ENCODE assay signal across 10 cellular contexts in genomic region chr1:156692958-156693857, GRCh38. TPM values are rescaled to one million over a fixed set of nuclear protein-coding genes. Genes with fewer than 3 reads are reported as not detected.
DNase-seq lines count a peak whose midpoint lies in the region; ATAC-seq and TF ChIP-seq lines count a peak whose summit lies in the region.
"Had no signal": no experiment of that assay in that cellular context is flagged by ENCODE, and none has a peak within 500 bp of the region (broad histone marks: within the 10 kb centered on the region; RNA-seq: fewer than 3 reads in every experiment).

No MANE protein-coding gene starts in this region.

- H3K4me1 Mint-ChIP-seq in activated naive CD4-positive, alpha-beta T cell treated with anti-CD3 and anti-CD28 coated beads for 36 hours (ENCODE audit: low read depth), result peaks cover 24% of the 10 kb centered on the region

- H3K27ac ChIP-seq in VCaP, result peak overlapping the region; percentile 71

- no peak for TF ChIP-seq CTCF in VCaP (conservative IDR thresholded peaks at IDR 0.05)

- peaks cover 58% of the 10 kb centered on the region for H3K27me3 Mint-ChIP-seq in activated naive CD4-positive, alpha-beta T cell treated with anti-CD3 and anti-CD28 coated beads for 36 hours (ENCODE audit: low read depth)

- CTCF ChIA-PET in activated naive CD4-positive, alpha-beta T cell treated with anti-CD3 and anti-CD28 coated beads for 36 hours (lab: Charles Lee), result interaction anchor here (4.7 to 7.4 kb wide), 3 partner anchors 11 to 34 kb away, joined by 53 to 183 read pairs (median 166); partner anchors contain the start of genes CRABP2, ISG20L2 and METTL25B

- DNase-seq in COLO668 (lab: John Stamatoyannopoulos, UW; ENCODE audit: unreplicated experiment) (peak; percentile 69), left kidney (ENCODE audit: low read depth, low spot score) (peak; percentile 98), sciatic nerve (ENCODE audit: low spot score) (no peak), activated T-cell treated with anti-CD3 and anti-CD28 coated beads for 4 hours (no peak), GOT3 (lab: John Stamatoyannopoulos, UW) (no peak)
- DNase-seq in Jurkat, Clone E6-1 (ENCODE audit: low read depth, low spot score), result peak; percentile 70
- no peak for DNase-seq in activated naive CD4-positive, alpha-beta T cell treated with anti-CD3 and anti-CD28 coated beads for 36 hours
- DNase-seq: NCI-H446 treated with DMSO at 0.1 percent for 48 hours had no signal

- peak overlapping the region; percentile 21 for H3K4me3 ChIP-seq in Jurkat, Clone E6-1 (ENCODE audit: low read length)

- intact Hi-C loops in sciatic nerve (cut with DNase I), result loop anchor here (10.0 kb wide), 1 partner anchor 172 kb away; the partner anchor contains the start of gene NTRK1
- intact Hi-C loops in activated naive CD4-positive, alpha-beta T cell treated with anti-CD3 and anti-CD28 coated beads for 36 hours (cut with micrococcal nuclease), result no loop called here

- H3K9me3 Mint-ChIP-seq in activated naive CD4-positive, alpha-beta T cell treated with anti-CD3 and anti-CD28 coated beads for 36 hours, result no peaks in the 10 kb centered on the region

- H3K27ac Mint-ChIP-seq in activated naive CD4-positive, alpha-beta T cell treated with anti-CD3 and anti-CD28 coated beads for 36 hours, result no peak overlapping the region

- ATAC-seq in sciatic nerve, result no peak

- H3K36me3 Mint-ChIP-seq in activated naive CD4-positive, alpha-beta T cell treated with anti-CD3 and anti-CD28 coated beads for 36 hours (ENCODE audit: low read depth), result no peaks in the 10 kb centered on the region

- H3K4me3 Mint-ChIP-seq in activated naive CD4-positive, alpha-beta T cell treated with anti-CD3 and anti-CD28 coated beads for 36 hours, result no peak overlapping the region

RNA-seq across cellular contexts. Expression of gene CRABP2, which starts 12.2 kb away (rescaled TPM):
- polyA plus RNA-seq in Jurkat, Clone E6-1 (2012; ENCODE audit: insufficient read depth, insufficient read length), result 1.9 TPM
- total RNA-seq in sciatic nerve, result 40.0 TPM
- total RNA-seq in activated naive CD4-positive, alpha-beta T cell treated with anti-CD3 and anti-CD28 coated beads for 36 hours, result under 1 TPM; 0.45 to 0.72 TPM

RNA-seq across cellular contexts. Expression of gene NES, which starts 16.0 kb away (rescaled TPM):
- not detected for polyA plus RNA-seq in Jurkat, Clone E6-1 (2012; ENCODE audit: insufficient read depth, insufficient read length)
- total RNA-seq in sciatic nerve, result 126 TPM
- total RNA-seq in activated naive CD4-positive, alpha-beta T cell treated with anti-CD3 and anti-CD28 coated beads for 36 hours, result not detected
- total RNA-seq: activated CD8-positive, alpha-beta memory T cell treated with anti-CD3 and anti-CD28 coated beads for 36 hours had no signal

RNA-seq across cellular contexts. Expression of gene METTL25B, which starts 35.1 kb away (rescaled TPM):
- 31.8 TPM for polyA plus RNA-seq in Jurkat, Clone E6-1 (2012; ENCODE audit: insufficient read depth, insufficient read length)
- total RNA-seq in sciatic nerve, result 35.9 TPM
- total RNA-seq in activated naive CD4-positive, alpha-beta T cell treated with anti-CD3 and anti-CD28 coated beads for 36 hours, result 10 to 100 TPM; 35.3 to 35.5 TPM

RNA-seq across cellular contexts. Expression of gene ISG20L2, which starts 35.4 kb away (rescaled TPM):
- polyA plus RNA-seq in Jurkat, Clone E6-1 (2012; ENCODE audit: insufficient read depth, insufficient read length), result 44.6 TPM
- 19.4 TPM for total RNA-seq in sciatic nerve
- total RNA-seq in activated naive CD4-positive, alpha-beta T cell treated with anti-CD3 and anti-CD28 coated beads for 36 hours, result 10 to 100 TPM; 24.8 to 28.7 TPM

RNA-seq across cellular contexts. Expression of gene MRPL24, which starts 47.7 kb away (rescaled TPM):
- polyA plus RNA-seq in Jurkat, Clone E6-1 (2012; ENCODE audit: insufficient read depth, insufficient read length), result 221 TPM
- 59.5 TPM for total RNA-seq in sciatic nerve
- total RNA-seq in activated naive CD4-positive, alpha-beta T cell treated with anti-CD3 and anti-CD28 coated beads for 36 hours, result 100 to 1,000 TPM in 1 of 2 experiments, 10 to 100 TPM in 1; 91.1 to 114 TPM

Comparison
In these comparisons a context has a peak if more than half of its experiments do, and no peak if none do; other contexts are left out.
1. DNase-seq: peak in COLO668 (single experiment), Jurkat, Clone E6-1 (single experiment) and left kidney (single experiment); none in sciatic nerve (single experiment), activated T-cell treated with anti-CD3 and anti-CD28 coated beads for 4 hours (single experiment), activated naive CD4-positive, alpha-beta T cell treated with anti-CD3 and anti-CD28 coated beads for 36 hours (single experiment) and GOT3 (single experiment).
2. RNA of gene CRABP2, which starts 12.2 kb away (total RNA-seq): 40.0 TPM in sciatic nerve (single experiment); 0.45 to 0.72 TPM in activated naive CD4-positive, alpha-beta T cell treated with anti-CD3 and anti-CD28 coated beads for 36 hours; every median in the first group is over 10 times any median in the second.
3. RNA of gene NES, which starts 16.0 kb away (total RNA-seq): 126 TPM in sciatic nerve (single experiment); not detected in activated naive CD4-positive, alpha-beta T cell treated with anti-CD3 and anti-CD28 coated beads for 36 hours; every median in the first group is over 100 times any median in the second.